16 cellular contexts compared by ENCODE assay signal in genomic region chr2:163595033-163595432, GRCh38.
"Had no signal": no experiment of that assay in that cellular context is flagged by ENCODE, and none has a peak within 500 bp of the region (broad histone marks: within the 10 kb centered on the region; RNA-seq: fewer than 3 reads in every experiment).

No MANE protein-coding gene starts in this region.

- H3K36me3 Mint-ChIP-seq: activated naive CD4-positive, alpha-beta T cell treated with anti-CD3 and anti-CD28 coated beads, Interleukin-2, amount 50 U/mL, for 24 hours had no signal

- H3K9me3 Mint-ChIP-seq: activated naive CD4-positive, alpha-beta T cell treated with anti-CD3 and anti-CD28 coated beads, Interleukin-2, amount 50 U/mL, for 24 hours had no signal

- H3K27me3 ChIP-seq: cardiac muscle cell, sigmoid colon, testis, upper lobe of right lung had no signal

- H3K9me3 ChIP-seq: psoas muscle, sigmoid colon, testis, upper lobe of right lung had no signal

- ATAC-seq: activated CD4-positive, CD25-positive, alpha-beta regulatory T cell treated with anti-CD3 and anti-CD28 coated beads, Interleukin-2, amount 50 U/mL, for 24 hours; left ventricle myocardium superior; psoas muscle; upper lobe of right lung had no signal

- H3K4me3 Mint-ChIP-seq: activated naive CD4-positive, alpha-beta T cell treated with anti-CD3 and anti-CD28 coated beads, Interleukin-2, amount 50 U/mL, for 24 hours; stimulated activated naive CD8-positive, alpha-beta T cell treated with anti-CD3 and anti-CD28 coated beads, Interleukin-15, Interleukin-2, amounts not matched to agents 100 ng/mL and 50 ng/mL, for 24 hours had no signal

- H3K27ac ChIP-seq: cardiac muscle cell, psoas muscle, sigmoid colon, testis, upper lobe of right lung had no signal

- H3K4me1 Mint-ChIP-seq: activated naive CD4-positive, alpha-beta T cell treated with anti-CD3 and anti-CD28 coated beads, Interleukin-2, amount 50 U/mL, for 24 hours had no signal

- DNase-seq: amygdala; kidney; left ventricle myocardium superior; mesendoderm; nucleus accumbens; psoas muscle; sigmoid colon; stimulated activated CD4-positive, alpha-beta T cell treated with anti-CD3 and anti-CD28 coated beads, Interleukin-12 subunit alpha, Interleukin-12 subunit beta, amount 100 ng/mL, for 4 hours; stimulated activated CD4-positive, alpha-beta T cell treated with anti-CD3 and anti-CD28 coated beads, Interleukin-2, amount 100 ng/mL, for 48 hours; testis; upper lobe of right lung had no signal

- H3K4me1 ChIP-seq: psoas muscle, testis, upper lobe of right lung had no signal

- H3K27ac Mint-ChIP-seq: activated naive CD4-positive, alpha-beta T cell treated with anti-CD3 and anti-CD28 coated beads, Interleukin-2, amount 50 U/mL, for 24 hours; stimulated activated naive CD8-positive, alpha-beta T cell treated with anti-CD3 and anti-CD28 coated beads, Interleukin-15, Interleukin-2, amounts not matched to agents 100 ng/mL and 50 ng/mL, for 24 hours had no signal

- FAIRE-seq: colon, kidney had no signal

- H3K4me3 ChIP-seq: cardiac muscle cell, psoas muscle, sigmoid colon, testis, upper lobe of right lung had no signal

- H3K36me3 ChIP-seq: cardiac muscle cell, sigmoid colon, upper lobe of right lung had no signal

- H3K27me3 Mint-ChIP-seq: activated naive CD4-positive, alpha-beta T cell treated with anti-CD3 and anti-CD28 coated beads, Interleukin-2, amount 50 U/mL, for 24 hours; stimulated activated naive CD8-positive, alpha-beta T cell treated with anti-CD3 and anti-CD28 coated beads, Interleukin-15, Interleukin-2, amounts not matched to agents 100 ng/mL and 50 ng/mL, for 24 hours had no signal
